In genomic region chr1:20153000-20153418, GRCh38 we compare ENCODE assay signal across 11 cellular contexts. TPM values are rescaled to one million over a fixed set of nuclear protein-coding genes. Genes with fewer than 3 reads are reported as not detected.
DNase-seq lines count a peak whose midpoint lies in the region; ATAC-seq and TF ChIP-seq lines count a peak whose summit lies in the region.
"Had no signal": no experiment of that assay in that cellular context is flagged by ENCODE, and none has a peak within 500 bp of the region (broad histone marks: within the 10 kb centered on the region; RNA-seq: fewer than 3 reads in every experiment).

No MANE protein-coding gene starts in this region.

- CTCF ChIA-PET in mammary epithelial cell (lab: Charles Lee; ENCODE audit: low non-redundant PET) = interaction anchor here (0.6 kb wide), 1 partner anchor 13 kb away, joined by 9 read pairs; no protein-coding TSS in a partner anchor

- no peaks in the 10 kb centered on the region for H3K36me3 Mint-ChIP-seq in endothelial cell (ENCODE audit: low read depth, unreplicated experiment)

- in situ Hi-C loops in mammary epithelial cell (cut with MboI; ENCODE audit: low sequenced_read_pairs in 2 of 2) = loop anchor here (5.0 to 25.0 kb wide), 3 partner anchors 48 to 241 kb away; partner anchors contain the start of gene PLA2G2E (in 1 of the 2)

- H3K4me3 Mint-ChIP-seq in endothelial cell (ENCODE audit: unreplicated experiment) = no peak overlapping the region

- no peak overlapping the region for H3K4me2 ChIP-seq in mammary epithelial cell (ENCODE audit: insufficient read depth, low read depth, low read length)

- peak overlapping the region; percentile 42 for H3K27ac Mint-ChIP-seq in endothelial cell (ENCODE audit: unreplicated experiment)
- H3K27ac Mint-ChIP-seq: activated B cell treated with CpG ODN at 0.5 μM for 24 hours had no signal

- no TSS peak for BruUV-seq in mammary epithelial cell (replicated peaks; lab: Mats Ljungman, UMichigan)

- H3K27ac ChIP-seq in breast epithelium (peak overlapping the region; percentile 83 to 89), mammary epithelial cell (ENCODE audit: insufficient read depth, low read depth, low read length) (no peak overlapping the region), aorta (ENCODE audit: low read depth in 1 of 2, low read length in 2 of 2) (no peak overlapping the region)
- H3K27ac ChIP-seq: cardiac muscle cell had no signal

- H3K9ac ChIP-seq in mammary epithelial cell (ENCODE audit: insufficient read depth, low read length) = no peak overlapping the region

- H3K9me3 ChIP-seq in breast epithelium (peaks cover 0 to 1% of the 10 kb centered on the region in 2 donors), mammary epithelial cell (replicated peaks; ENCODE audit: insufficient read depth, low read length) (no peaks in the 10 kb centered on the region), mucosa of descending colon (no peaks in the 10 kb centered on the region), aorta (ENCODE audit: control insufficient read depth, low read length) (peaks cover 1% of the 10 kb centered on the region)

- peaks cover 2% of the 10 kb centered on the region for H3K27me3 Mint-ChIP-seq in endothelial cell (ENCODE audit: unreplicated experiment)
- H3K27me3 Mint-ChIP-seq: activated B cell treated with CpG ODN at 0.5 μM for 24 hours had no signal

- no peaks in the 10 kb centered on the region for H3K9me3 Mint-ChIP-seq in endothelial cell (ENCODE audit: unreplicated experiment)

- TF ChIP-seq POLR2A in breast epithelium (IDR thresholded peaks at IDR 0.05) = no peak

- ATAC-seq in mucosa of descending colon (peak; percentile 32), aorta (ENCODE audit: low FRiP score) (peak; percentile 45)

- H3K27me3 ChIP-seq in breast epithelium (no peaks in the 10 kb centered on the region), mammary epithelial cell (ENCODE audit: insufficient read depth, low read length) (no peaks in the 10 kb centered on the region), aorta (ENCODE audit: control insufficient read depth in 1 of 2, insufficient read depth in 2 of 2, low read length in 1 of 2) (no peaks in the 10 kb centered on the region)
- H3K27me3 ChIP-seq: cardiac muscle cell had no signal

- H3K4me1 ChIP-seq in breast epithelium = peaks cover 5 to 7% of the 10 kb centered on the region in 2 donors
- peaks cover 6% of the 10 kb centered on the region for H3K4me1 ChIP-seq in mammary epithelial cell (ENCODE audit: insufficient read depth, low read length)
- peaks cover 7% of the 10 kb centered on the region for H3K4me1 ChIP-seq in mucosa of descending colon (ENCODE audit: low read depth)
- H3K4me1 ChIP-seq in aorta (ENCODE audit: control insufficient read depth in 1 of 2, insufficient read depth in 2 of 2, low read length in 2 of 2) = no peaks in the 10 kb centered on the region

- no peak overlapping the region for H2AFZ ChIP-seq in mammary epithelial cell (ENCODE audit: low read depth, low read length)

- dilution Hi-C loops in mammary epithelial cell (cut with HindIII; ENCODE audit: low sequenced_read_pairs) = loop anchor here (10.0 kb wide), 1 partner anchor 58 kb away; no protein-coding TSS in a partner anchor

- WGBS in mammary epithelial cell (ENCODE audit: low coverage, missing lambda C conversion rate) = 93% methylated on average over 5 of the region's 6 CpGs
- 71 to 80% methylated on average over 6 of the region's 6 CpGs for WGBS in aorta, 2 donors

- DNase-seq in breast epithelium (ENCODE audit: low spot score in 2 of 2) (peak in 1 of 2 donors; percentile 44), mammary epithelial cell (no peak), endothelial cell (ENCODE audit: low spot score) (peak; percentile 36), mucosa of descending colon (no peak), aorta (peak; percentile 73 to 80), NCI-H1092 treated with DMSO at 0.1 percent for 48 hours (lab: John Stamatoyannopoulos, UW) (no peak), GOT3 (lab: John Stamatoyannopoulos, UW) (no peak), dedifferentiated amniotic fluid mesenchymal stem cell (ENCODE audit: extremely low spot score) (no peak)

- no peaks in the 10 kb centered on the region for H4K20me1 ChIP-seq in mammary epithelial cell (ENCODE audit: insufficient read depth, low read length)

- H3K79me2 ChIP-seq in mammary epithelial cell (ENCODE audit: insufficient read depth, low read length) = no peaks in the 10 kb centered on the region

- intact Hi-C loops in breast epithelium (cut with DNase I; ENCODE audit: low total_unique reads) = loop anchor here (10.0 kb wide), 1 partner anchor 238 kb away; no protein-coding TSS in a partner anchor
- intact Hi-C loops in mammary epithelial cell (cut with micrococcal nuclease) = loop anchor here (1.0 to 5.0 kb wide), 6 partner anchors 44 to 341 kb away; partner anchors contain the start of gene OTUD3
- intact Hi-C loops in mucosa of descending colon (cut with DNase I, micrococcal nuclease) = loop anchor here in 1 of 2 donors (10.0 kb wide), 2 partner anchors 178 to 238 kb away; partner anchors contain the start of gene PLA2G2A
- intact Hi-C loops in aorta (cut with DNase I) = loop anchor here (1.0 to 10.0 kb wide), 4 partner anchors 178 to 488 kb away; partner anchors contain the start of gene HTR6 (in 2 of the 2)

- peak overlapping the region in 1 of 3 donors; percentile 68 for H3K4me3 ChIP-seq in breast epithelium
- no peak overlapping the region for H3K4me3 ChIP-seq in mammary epithelial cell (replicated peaks in 1 of 3; ENCODE audit: insufficient read depth in 1 of 3, low read depth in 2 of 3, low read length in 3 of 3)
- H3K4me3 ChIP-seq in mucosa of descending colon = no peak overlapping the region
- H3K4me3 ChIP-seq in aorta (ENCODE audit: low read length in 2 of 2) = no peak overlapping the region
- H3K4me3 ChIP-seq: cardiac muscle cell had no signal

- peaks cover 8% of the 10 kb centered on the region for H3K4me1 Mint-ChIP-seq in endothelial cell (ENCODE audit: unreplicated experiment)

- H3K36me3 ChIP-seq in breast epithelium = no peaks in the 10 kb centered on the region
- no peaks in the 10 kb centered on the region for H3K36me3 ChIP-seq in mammary epithelial cell (ENCODE audit: insufficient read depth, low read length)
- no peaks in the 10 kb centered on the region for H3K36me3 ChIP-seq in mucosa of descending colon (ENCODE audit: low read depth)
- no peaks in the 10 kb centered on the region for H3K36me3 ChIP-seq in aorta (ENCODE audit: control insufficient read depth in 1 of 2, insufficient read depth in 2 of 2, low read length in 1 of 2)
- H3K36me3 ChIP-seq: cardiac muscle cell had no signal

- no peak for TF ChIP-seq CTCF in breast epithelium (IDR thresholded peaks at IDR 0.05)
- TF ChIP-seq CTCF in mammary epithelial cell (conservative IDR thresholded peaks at IDR 0.05 in 1 of 2, IDR thresholded peaks at IDR 0.05 in 1 of 2; ENCODE audit: extremely low read depth in 1 of 2, insufficient read depth in 1 of 2, low read depth in 1 of 2, low read length in 2 of 2) = no peak
- no peak for TF ChIP-seq CTCF in endothelial cell (IDR thresholded peaks at IDR 0.05; ENCODE audit: unreplicated experiment)
- no peak for TF ChIP-seq CTCF in mucosa of descending colon (IDR thresholded peaks at IDR 0.05)

RNA-seq across cellular contexts. Expression of gene PLA2G2F, which starts 13.9 kb away (rescaled TPM):
- total RNA-seq in breast epithelium = not detected
- not detected for total RNA-seq in mammary epithelial cell
- polyA plus RNA-seq in mammary epithelial cell = 0.05 TPM
- polyA minus RNA-seq in mammary epithelial cell = not detected
- total RNA-seq in endothelial cell (ENCODE audit: unreplicated experiment) = not detected
- under 1 TPM in 2 of 3 donors, not detected in 1; 0.12 to 0.80 TPM for total RNA-seq in mucosa of descending colon
- not detected for total RNA-seq in aorta
- polyA plus RNA-seq in aorta = under 1 TPM; 0.03 to 0.13 TPM
- total RNA-seq: activated B cell treated with CpG ODN at 0.5 μM for 24 hours, cardiac muscle cell had no signal
- polyA plus RNA-seq: BJ, cardiac muscle cell had no signal

RNA-seq across cellular contexts. Expression of gene UBXN10, which starts 32.9 kb away (rescaled TPM):
- 1 to 10 TPM; 1.3 to 6.6 (median 4.9) TPM for total RNA-seq in breast epithelium
- total RNA-seq in mammary epithelial cell = 1 to 10 TPM in 1 of 2 donors, under 1 TPM in 1; 0.14 to 3.0 TPM
- polyA plus RNA-seq in mammary epithelial cell = not detected
- not detected for polyA minus RNA-seq in mammary epithelial cell
- 0.13 TPM for total RNA-seq in endothelial cell (ENCODE audit: unreplicated experiment)
- 10 to 100 TPM in 1 of 3 donors, 1 to 10 TPM in 2; 5.8 to 15.5 (median 5.8) TPM for total RNA-seq in mucosa of descending colon
- total RNA-seq in aorta = under 1 TPM; 0.23 to 0.33 TPM
- polyA plus RNA-seq in aorta = under 1 TPM; 0.18 to 0.25 TPM
- polyA plus RNA-seq: BJ had no signal

RNA-seq across cellular contexts. Expression of gene PLA2G2C, which starts 33.3 kb away (rescaled TPM):
- under 1 TPM in 1 of 3 donors, not detected in 2; 0.33 TPM for total RNA-seq in breast epithelium
- not detected for total RNA-seq in mammary epithelial cell
- polyA plus RNA-seq in mammary epithelial cell = not detected
- not detected for polyA minus RNA-seq in mammary epithelial cell
- not detected for total RNA-seq in endothelial cell (ENCODE audit: unreplicated experiment)
- total RNA-seq in mucosa of descending colon = 1 to 10 TPM in 1 of 3 donors, under 1 TPM in 1, not detected in 1; 0.55 to 2.1 TPM
- under 1 TPM in 1 of 2 donors, not detected in 1; 0.81 TPM for total RNA-seq in aorta
- polyA plus RNA-seq in aorta = not detected
- total RNA-seq: activated B cell treated with CpG ODN at 0.5 μM for 24 hours, cardiac muscle cell had no signal
- polyA plus RNA-seq: BJ, cardiac muscle cell had no signal

RNA-seq across cellular contexts. Expression of gene PLA2G2D, which starts 33.7 kb away (rescaled TPM):
- total RNA-seq in breast epithelium (under 1 TPM in 1 of 3 donors, not detected in 2; 0.44 TPM), mammary epithelial cell (not detected), endothelial cell (ENCODE audit: unreplicated experiment) (not detected), mucosa of descending colon (under 1 TPM in 1 of 3 donors, not detected in 2; 0.22 TPM), aorta (under 1 TPM in 1 of 2 donors, not detected in 1; 0.33 TPM)
- polyA plus RNA-seq in mammary epithelial cell (not detected), aorta (not detected)
- not detected for polyA minus RNA-seq in mammary epithelial cell
- total RNA-seq: cardiac muscle cell had no signal
- polyA plus RNA-seq: BJ, cardiac muscle cell had no signal

Comparison
In these comparisons a context has a peak if more than half of its experiments do, and no peak if none do; other contexts are left out.
1. H3K27ac ChIP-seq: peak in breast epithelium (2 of 2); none in mammary epithelial cell (single experiment) and aorta (0 of 2).
2. DNase-seq: peak in endothelial cell (single experiment) and aorta (2 of 2); none in mammary epithelial cell (single experiment), mucosa of descending colon (0 of 3), NCI-H1092 treated with DMSO at 0.1 percent for 48 hours (single experiment), GOT3 (single experiment) and dedifferentiated amniotic fluid mesenchymal stem cell (single experiment).